Comparison of ENCODE assay signal across 9 cellular contexts in the genomic region with DNA sequence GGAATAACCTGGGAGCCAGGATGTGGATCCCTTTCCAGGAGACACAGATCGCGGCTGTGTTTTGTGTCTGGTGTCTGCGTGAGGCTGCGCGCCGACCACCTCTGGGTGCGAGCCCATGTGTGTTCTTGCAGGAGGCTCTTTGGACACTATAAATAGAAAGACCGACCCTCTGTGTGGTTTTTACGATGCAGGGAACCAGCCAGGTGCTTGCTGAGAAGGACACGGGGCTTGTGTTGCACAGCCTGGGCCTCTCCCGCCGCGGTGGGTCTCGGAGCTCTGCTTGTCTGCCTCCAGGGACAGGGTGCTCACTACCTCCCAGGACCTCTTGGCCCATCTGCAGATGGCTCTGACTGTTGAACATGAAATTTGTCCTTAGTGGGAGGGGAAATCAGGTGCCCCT. TPM values are rescaled to one million over a fixed set of nuclear protein-coding genes. Genes with fewer than 3 reads are reported as not detected.
DNase-seq lines count a peak whose midpoint lies in the region; TF ChIP-seq lines count a peak whose summit lies in the region.
"Had no signal": no experiment of that assay in that cellular context is flagged by ENCODE, and none has a peak within 500 bp of the region (broad histone marks: within the 10 kb centered on the region; RNA-seq: fewer than 3 reads in every experiment).

No MANE protein-coding gene starts in this region.

- DNase-seq in cardiac muscle cell (ENCODE audit: low read depth in 1 of 2, low spot score in 1 of 2) (no peak), left ventricle myocardium inferior (no peak), testis (no peak), NCI-H524 (lab: John Stamatoyannopoulos, UW) (no peak), amniotic stem cell (lab: John Stamatoyannopoulos, UW) (no peak)
- DNase-seq in activated naive CD8-positive, alpha-beta T cell treated with anti-CD3 and anti-CD28 coated beads for 36 hours: no peak
- DNase-seq in stimulated activated CD8-positive, alpha-beta memory T cell treated with anti-CD3 and anti-CD28 coated beads, Interleukin-4, amount 100 ng/mL, for 48 hours: no peak
- DNase-seq: foreskin melanocyte had no signal

- H3K27me3 ChIP-seq in cardiac muscle cell (peaks cover 11% of the 10 kb centered on the region), left ventricle myocardium inferior (ENCODE audit: low read depth) (peaks cover 88% of the 10 kb centered on the region), testis (no peaks in the 10 kb centered on the region)

- H3K27me3 Mint-ChIP-seq in activated naive CD8-positive, alpha-beta T cell treated with anti-CD3 and anti-CD28 coated beads for 36 hours: peaks cover 27% of the 10 kb centered on the region

- no peak overlapping the region for H3K27ac Mint-ChIP-seq in activated naive CD8-positive, alpha-beta T cell treated with anti-CD3 and anti-CD28 coated beads for 36 hours

- H3K4me1 ChIP-seq in cardiac muscle cell (ENCODE audit: low read depth) (no peaks in the 10 kb centered on the region), left ventricle myocardium inferior (no peaks in the 10 kb centered on the region), testis (no peaks in the 10 kb centered on the region)

- no peak for TF ChIP-seq POLR2A in testis (IDR thresholded peaks at IDR 0.05)

- peak overlapping the region; percentile 72 for H3K4me3 Mint-ChIP-seq in activated naive CD8-positive, alpha-beta T cell treated with anti-CD3 and anti-CD28 coated beads for 36 hours

- H3K9me3 ChIP-seq in cardiac muscle cell (ENCODE audit: low read depth) (no peaks in the 10 kb centered on the region), left ventricle myocardium inferior (replicated peaks) (no peaks in the 10 kb centered on the region), iPS-18c (ENCODE audit: control insufficient read depth, insufficient read depth, low read length) (peaks cover 3% of the 10 kb centered on the region), testis (no peaks in the 10 kb centered on the region)

- 13 to 21% methylated on average over 12 to 14 of the region's 14 CpGs for WGBS in testis, 2 donors

- peaks cover 7% of the 10 kb centered on the region for H3K4me1 Mint-ChIP-seq in activated naive CD8-positive, alpha-beta T cell treated with anti-CD3 and anti-CD28 coated beads for 36 hours

- TF ChIP-seq CTCF in cardiac muscle cell (IDR thresholded peaks at IDR 0.05; ENCODE audit: low read depth, low read length) (no peak), left ventricle myocardium inferior (IDR thresholded peaks at IDR 0.05; ENCODE audit: borderline replicate concordance) (no peak), testis (IDR thresholded peaks at IDR 0.05) (no peak)

- H3K27ac ChIP-seq in cardiac muscle cell (no peak overlapping the region), left ventricle myocardium inferior (replicated peaks) (no peak overlapping the region), testis (no peak overlapping the region)

- no peaks in the 10 kb centered on the region for H3K36me3 Mint-ChIP-seq in activated naive CD8-positive, alpha-beta T cell treated with anti-CD3 and anti-CD28 coated beads for 36 hours

- intact Hi-C loops in left ventricle myocardium inferior (cut with micrococcal nuclease): no loop called here
- intact Hi-C loops in testis (cut with DNase I; ENCODE audit: low total_unique reads): no loop called here

- H3K4me3 ChIP-seq in cardiac muscle cell: peak overlapping the region; percentile 46
- no peak overlapping the region for H3K4me3 ChIP-seq in left ventricle myocardium inferior
- H3K4me3 ChIP-seq in iPS-18c (ENCODE audit: insufficient read depth, low read depth, low read length): peak overlapping the region; percentile 49; the same call in 1 of the 2 replicates
- peak overlapping the region; percentile 26 to 51 for H3K4me3 ChIP-seq in testis

- no peaks in the 10 kb centered on the region for H3K36me3 ChIP-seq in cardiac muscle cell
- no peaks in the 10 kb centered on the region for H3K36me3 ChIP-seq in left ventricle myocardium inferior
- no peaks in the 10 kb centered on the region for H3K36me3 ChIP-seq in testis (ENCODE audit: low read depth, missing control alignments)

- H3K9me3 Mint-ChIP-seq in activated naive CD8-positive, alpha-beta T cell treated with anti-CD3 and anti-CD28 coated beads for 36 hours: no peaks in the 10 kb centered on the region

RNA-seq across cellular contexts. Expression of gene STX1B, which starts 0.5 kb away (rescaled TPM):
- total RNA-seq in cardiac muscle cell: 8.1 and 13.7 TPM in 2 replicates
- polyA plus RNA-seq in cardiac muscle cell: 5.6 and 8.0 TPM in 2 replicates
- 0.77 TPM for total RNA-seq in left ventricle myocardium inferior
- total RNA-seq in activated naive CD8-positive, alpha-beta T cell treated with anti-CD3 and anti-CD28 coated beads for 36 hours: 1 to 10 TPM; 1.3 to 1.6 TPM
- total RNA-seq in testis: 1 to 10 TPM; 6.3 to 8.7 TPM
- 5.8 TPM for polyA plus RNA-seq in testis (ENCODE audit: insufficient read depth, low read depth, low replicate concordance)

RNA-seq across cellular contexts. Expression of gene STX4, which starts 22.4 kb away (rescaled TPM):
- total RNA-seq in cardiac muscle cell (25.3 and 26.7 TPM in 2 replicates), left ventricle myocardium inferior (43.1 TPM), testis (10 to 100 TPM; 50.9 to 56.9 TPM)
- polyA plus RNA-seq in cardiac muscle cell (48.3 and 53.2 TPM in 2 replicates), testis (ENCODE audit: insufficient read depth, low read depth, low replicate concordance) (37.1 TPM)
- total RNA-seq in activated naive CD8-positive, alpha-beta T cell treated with anti-CD3 and anti-CD28 coated beads for 36 hours: 10 to 100 TPM; 32.4 to 33.0 TPM

RNA-seq across cellular contexts. Expression of gene HSD3B7, which starts 25.9 kb away (rescaled TPM):
- total RNA-seq in cardiac muscle cell: 5.8 and 6.5 TPM in 2 replicates
- polyA plus RNA-seq in cardiac muscle cell: 7.5 and 8.5 TPM in 2 replicates
- total RNA-seq in left ventricle myocardium inferior: 5.5 TPM
- 1 to 10 TPM; 1.5 TPM for total RNA-seq in activated naive CD8-positive, alpha-beta T cell treated with anti-CD3 and anti-CD28 coated beads for 36 hours
- 1 to 10 TPM; 5.7 to 7.4 TPM for total RNA-seq in testis
- polyA plus RNA-seq in testis (ENCODE audit: insufficient read depth, low read depth, low replicate concordance): 8.9 TPM

RNA-seq across cellular contexts. Expression of gene SETD1A, which starts 53.4 kb away (rescaled TPM):
- total RNA-seq in cardiac muscle cell: 10.4 and 32.3 TPM in 2 replicates
- 1.9 and 4.4 TPM in 2 replicates for polyA plus RNA-seq in cardiac muscle cell
- total RNA-seq in left ventricle myocardium inferior: 7.4 TPM
- 10 to 100 TPM; 28.5 to 31.7 TPM for total RNA-seq in activated naive CD8-positive, alpha-beta T cell treated with anti-CD3 and anti-CD28 coated beads for 36 hours
- total RNA-seq in testis: 10 to 100 TPM; 45.7 to 45.8 TPM
- 41.4 TPM for polyA plus RNA-seq in testis (ENCODE audit: insufficient read depth, low read depth, low replicate concordance)
